Comparison of ENCODE assay signal across 10 cellular contexts in the genomic region with DNA sequence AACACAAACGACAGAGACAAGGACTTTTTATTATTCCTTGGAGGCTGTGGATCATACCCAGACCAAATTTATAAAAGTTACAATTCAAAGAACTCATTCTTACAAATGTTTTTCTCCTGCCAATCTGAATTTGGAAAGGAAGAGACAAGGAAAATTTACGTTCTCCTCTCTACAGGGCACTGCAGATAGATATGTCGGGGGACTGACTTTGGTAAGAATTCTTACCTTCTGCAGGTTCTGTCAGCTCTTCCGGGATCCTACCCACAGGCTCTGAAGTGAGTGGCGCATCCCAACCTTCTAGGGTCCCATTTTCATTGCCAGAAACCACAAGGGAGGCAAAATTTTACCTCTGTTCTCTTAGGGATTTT. TPM values are rescaled to one million over a fixed set of nuclear protein-coding genes. Genes with fewer than 3 reads are reported as not detected.
DNase-seq lines count a peak whose midpoint lies in the region; ATAC-seq and TF ChIP-seq lines count a peak whose summit lies in the region.
"Had no signal": no experiment of that assay in that cellular context is flagged by ENCODE, and none has a peak within 500 bp of the region (broad histone marks: within the 10 kb centered on the region; RNA-seq: fewer than 3 reads in every experiment).

No MANE protein-coding gene starts in this region.

- peaks cover 14% of the 10 kb centered on the region for H3K36me3 Mint-ChIP-seq in activated CD4-positive, alpha-beta T cell treated with anti-CD3 and anti-CD28 coated beads, Interleukin-2, amount 10 ng/mL, durations not matched to agents 24 days and 14 days (ENCODE audit: low read depth)
- H3K36me3 Mint-ChIP-seq in effector memory CD8-positive, alpha-beta T cell (ENCODE audit: insufficient read depth): peaks cover 23% of the 10 kb centered on the region

- no peaks in the 10 kb centered on the region for H3K9me2 ChIP-seq in PC-3 (replicated peaks; ENCODE audit: low read length)
- no peaks in the 10 kb centered on the region for H3K9me2 ChIP-seq in Karpas-422 (replicated peaks; ENCODE audit: insufficient read depth, low read length)

- H3K4me3 Mint-ChIP-seq in activated CD4-positive, alpha-beta T cell treated with anti-CD3 and anti-CD28 coated beads, Interleukin-2, amount 10 ng/mL, durations not matched to agents 24 days and 14 days: peak overlapping the region; percentile 84
- peak overlapping the region; percentile 67 to 84 for H3K4me3 Mint-ChIP-seq in effector memory CD8-positive, alpha-beta T cell

- H3K9me3 ChIP-seq in PC-3 (ENCODE audit: low read length): no peaks in the 10 kb centered on the region
- no peaks in the 10 kb centered on the region for H3K9me3 ChIP-seq in spleen
- no peaks in the 10 kb centered on the region for H3K9me3 ChIP-seq in Karpas-422 (ENCODE audit: low read length)
- H3K9me3 ChIP-seq: testis had no signal

- H3K27me3 Mint-ChIP-seq in activated CD4-positive, alpha-beta T cell treated with anti-CD3 and anti-CD28 coated beads, Interleukin-2, amount 10 ng/mL, durations not matched to agents 24 days and 14 days: no peaks in the 10 kb centered on the region
- no peaks in the 10 kb centered on the region for H3K27me3 Mint-ChIP-seq in effector memory CD8-positive, alpha-beta T cell

- H3K27ac ChIP-seq in PC-3 (ENCODE audit: low read length): no peak overlapping the region
- H3K27ac ChIP-seq in spleen: peak overlapping the region; percentile 10 to 96 (median 91)
- no peak overlapping the region for H3K27ac ChIP-seq in Karpas-422 (ENCODE audit: low read length)
- H3K27ac ChIP-seq: testis had no signal

- H3K9me3 Mint-ChIP-seq in activated CD4-positive, alpha-beta T cell treated with anti-CD3 and anti-CD28 coated beads, Interleukin-2, amount 10 ng/mL, durations not matched to agents 24 days and 14 days: no peaks in the 10 kb centered on the region
- no peaks in the 10 kb centered on the region for H3K9me3 Mint-ChIP-seq in effector memory CD8-positive, alpha-beta T cell

- ATAC-seq in PC-3 (no peak), GM18520 (IDR thresholded peaks at IDR 0.05; ENCODE audit: unreplicated experiment) (no peak)
- ATAC-seq in effector memory CD8-positive, alpha-beta T cell (replicated peaks): no peak

- peak overlapping the region; percentile 95 for H3K27ac Mint-ChIP-seq in activated CD4-positive, alpha-beta T cell treated with anti-CD3 and anti-CD28 coated beads, Interleukin-2, amount 10 ng/mL, durations not matched to agents 24 days and 14 days
- peak overlapping the region; percentile 36 to 80 for H3K27ac Mint-ChIP-seq in effector memory CD8-positive, alpha-beta T cell

- POLR2A ChIA-PET in PC-3 (lab: Charles Lee; ENCODE audit: unreplicated experiment): no interaction called here

- H3K4me1 Mint-ChIP-seq in activated CD4-positive, alpha-beta T cell treated with anti-CD3 and anti-CD28 coated beads, Interleukin-2, amount 10 ng/mL, durations not matched to agents 24 days and 14 days: peaks cover 37% of the 10 kb centered on the region
- peaks cover 27 to 51% of the 10 kb centered on the region in 2 donors for H3K4me1 Mint-ChIP-seq in effector memory CD8-positive, alpha-beta T cell (ENCODE audit: low read depth in 2 of 2)

- no peaks in the 10 kb centered on the region for H3K36me3 ChIP-seq in PC-3 (ENCODE audit: low read depth, low read length)
- H3K36me3 ChIP-seq in spleen: no peaks in the 10 kb centered on the region
- H3K36me3 ChIP-seq in Karpas-422 (ENCODE audit: insufficient read depth, low read length): no peaks in the 10 kb centered on the region

- H3K4me3 ChIP-seq in PC-3 (ENCODE audit: low read length): 0 out of 2 replicates have a peak overlapping the region, but pooled peaks have one; percentile 5
- H3K4me3 ChIP-seq in spleen: peak overlapping the region in 3 of 8 donors; percentile 0 to 70 (median 1)
- H3K4me3 ChIP-seq in Karpas-422 (ENCODE audit: low read length): no peak overlapping the region
- H3K4me3 ChIP-seq: testis had no signal

- H2AFZ ChIP-seq in PC-3 (ENCODE audit: low read length) (peak overlapping the region; percentile 81), Karpas-422 (ENCODE audit: low read length) (no peak overlapping the region)

- no peak for TF ChIP-seq POLR2A in spleen (IDR thresholded peaks at IDR 0.05)

- no peaks in the 10 kb centered on the region for H3K79me2 ChIP-seq in PC-3 (ENCODE audit: low read length)
- H3K79me2 ChIP-seq in Karpas-422 (ENCODE audit: low read length): no peaks in the 10 kb centered on the region

- TF ChIP-seq CTCF in PC-3 (conservative IDR thresholded peaks at IDR 0.05; ENCODE audit: low read depth, low read length) (no peak), spleen (IDR thresholded peaks at IDR 0.05 in 8 of 11, conservative IDR thresholded peaks at IDR 0.05 in 3 of 11) (peak in 4 of 11 experiments; percentile 29 to 49 (median 40))

- peak; percentile 66 for DNase-seq in activated CD4-positive, alpha-beta T cell treated with anti-CD3 and anti-CD28 coated beads, Interleukin-2, amount 10 ng/mL, durations not matched to agents 24 days and 14 days
- DNase-seq in activated CD4-positive, alpha-beta T cell treated with anti-CD3 and anti-CD28 coated beads, Interleukin-2, amount 50 U/mL, for 48 hours: no peak
- DNase-seq in PC-3: no peak
- DNase-seq in effector memory CD8-positive, alpha-beta T cell: no peak
- DNase-seq in spleen: no peak
- DNase-seq in Karpas-422: no peak
- DNase-seq in COLO668 (lab: John Stamatoyannopoulos, UW; ENCODE audit: unreplicated experiment): no peak

- H4K20me1 ChIP-seq in PC-3 (ENCODE audit: low read length): no peaks in the 10 kb centered on the region
- no peaks in the 10 kb centered on the region for H4K20me1 ChIP-seq in Karpas-422 (ENCODE audit: insufficient read depth, low read depth, low read length)

- WGBS in spleen, 5 donors: 32 to 43% (median 35%) methylated on average over 5 of the region's 5 CpGs

- H3K27me3 ChIP-seq in PC-3 (ENCODE audit: low read length): no peaks in the 10 kb centered on the region
- H3K27me3 ChIP-seq in spleen (replicated peaks in 1 of 7): no peaks in the 10 kb centered on the region
- H3K27me3 ChIP-seq in Karpas-422 (ENCODE audit: low read length): no peaks in the 10 kb centered on the region
- H3K27me3 ChIP-seq: testis had no signal

- CTCF ChIA-PET in PC-3 (lab: Charles Lee): interaction anchor here (0.6 to 0.7 kb wide), 3 partner anchors 106 to 294 kb away, joined by 3 to 6 read pairs (median 3); no protein-coding TSS in a partner anchor

- H3K4me1 ChIP-seq in PC-3 (ENCODE audit: insufficient read depth, low read length) (peaks cover 6% of the 10 kb centered on the region; the same call in 1 of the 2 replicates), spleen (peaks cover 27 to 81% (median 55%) of the 10 kb centered on the region in 6 donors), Karpas-422 (ENCODE audit: low read length) (peaks cover 9% of the 10 kb centered on the region)

- intact Hi-C loops in activated CD4-positive, alpha-beta T cell treated with anti-CD3 and anti-CD28 coated beads, Interleukin-2, amount 10 ng/mL, durations not matched to agents 24 days and 14 days (cut with micrococcal nuclease): loop anchor here (1.0 to 5.0 kb wide), 3 partner anchors 107 to 268 kb away; partner anchors contain the start of genes SLFN12 and TAF15
- intact Hi-C loops in PC-3 (cut with micrococcal nuclease) (loop anchor here (1.0 kb wide), 1 partner anchor 368 kb away; no protein-coding TSS in a partner anchor), spleen (cut with DNase I; ENCODE audit: low total_unique reads) (loop anchor here (5.0 to 10.0 kb wide), 2 partner anchors 295 to 367 kb away; partner anchors contain the start of gene SLFN5)

- no peaks in the 10 kb centered on the region for H3F3A ChIP-seq in PC-3 (ENCODE audit: low read length, unreplicated experiment)

- H3K9ac ChIP-seq in PC-3 (ENCODE audit: low read length) (no peak overlapping the region), Karpas-422 (ENCODE audit: low read length) (no peak overlapping the region)

- no TSS peak for BruUV-seq in PC-3 (replicated peaks; lab: Mats Ljungman, UMichigan)

- H3K4me2 ChIP-seq in PC-3 (ENCODE audit: low read length): peak overlapping the region; percentile 58
- no peak overlapping the region for H3K4me2 ChIP-seq in Karpas-422 (ENCODE audit: low read depth, low read length, poor library complexity, severe bottlenecking)

RNA-seq across cellular contexts. Expression of gene SLFN12L, which starts 2.2 kb away (rescaled TPM):
- 43.1 and 44.8 TPM in 2 replicates for total RNA-seq in activated CD4-positive, alpha-beta T cell treated with anti-CD3 and anti-CD28 coated beads, Interleukin-2, amount 10 ng/mL, durations not matched to agents 24 days and 14 days
- total RNA-seq in PC-3 (2014; rRNA removed) (not detected in 2 replicates), spleen (10 to 100 TPM; 28.6 to 39.5 (median 32.5) TPM)
- polyA plus RNA-seq in spleen: 1 to 10 TPM in 1 of 3 donors, under 1 TPM in 2; 0.39 to 2.2 (median 0.93) TPM
- total RNA-seq in Karpas-422 (2014; rRNA removed; shearing (Covaris generic); ENCODE audit: low replicate concordance): not detected in 2 replicates
- total RNA-seq: NCI-H460 had no signal

RNA-seq across cellular contexts. Expression of gene SLFN14, which starts 21.0 kb away (rescaled TPM):
- 0.07 TPM in 1 of 2 replicates, not detected in the other for total RNA-seq in activated CD4-positive, alpha-beta T cell treated with anti-CD3 and anti-CD28 coated beads, Interleukin-2, amount 10 ng/mL, durations not matched to agents 24 days and 14 days
- not detected in 2 replicates for total RNA-seq in PC-3 (2014; rRNA removed)
- total RNA-seq in spleen: 1 to 10 TPM in 3 of 7 donors, under 1 TPM in 4; 0.27 to 6.2 (median 0.74) TPM
- polyA plus RNA-seq in spleen: under 1 TPM in 2 of 3 donors, not detected in 1; 0.03 to 0.04 TPM
- 0.11 TPM in 1 of 2 replicates, not detected in the other for total RNA-seq in Karpas-422 (2014; rRNA removed; shearing (Covaris generic); ENCODE audit: low replicate concordance)
- total RNA-seq: NCI-H460 had no signal

RNA-seq across cellular contexts. Expression of gene PEX12, which starts 38.7 kb away (rescaled TPM):
- total RNA-seq in activated CD4-positive, alpha-beta T cell treated with anti-CD3 and anti-CD28 coated beads, Interleukin-2, amount 10 ng/mL, durations not matched to agents 24 days and 14 days: 4.5 and 4.8 TPM in 2 replicates
- 2.4 and 3.9 TPM in 2 replicates for total RNA-seq in PC-3 (2014; rRNA removed)
- total RNA-seq in spleen: 1 to 10 TPM; 4.0 to 7.8 (median 5.1) TPM
- 1 to 10 TPM; 2.7 to 3.9 (median 3.0) TPM for polyA plus RNA-seq in spleen
- 5.0 and 5.4 TPM in 2 replicates for total RNA-seq in Karpas-422 (2014; rRNA removed; shearing (Covaris generic); ENCODE audit: low replicate concordance)

RNA-seq across cellular contexts. Expression of gene AP2B1, which starts 47.5 kb away (rescaled TPM):
- 164 and 172 TPM in 2 replicates for total RNA-seq in activated CD4-positive, alpha-beta T cell treated with anti-CD3 and anti-CD28 coated beads, Interleukin-2, amount 10 ng/mL, durations not matched to agents 24 days and 14 days
- 70.2 and 84.9 TPM in 2 replicates for total RNA-seq in PC-3 (2014; rRNA removed)
- total RNA-seq in spleen: 100 to 1,000 TPM in 4 of 7 donors, 10 to 100 TPM in 3; 75.8 to 144 (median 125) TPM
- 10 to 100 TPM; 16.7 to 33.6 (median 22.1) TPM for polyA plus RNA-seq in spleen
- 53.4 and 82.7 TPM in 2 replicates for total RNA-seq in Karpas-422 (2014; rRNA removed; shearing (Covaris generic); ENCODE audit: low replicate concordance)

Comparison
In these comparisons a context has a peak if more than half of its experiments do, and no peak if none do; other contexts are left out.
1. H3K27ac ChIP-seq: peak in spleen (8 of 8); none in PC-3 (single experiment) and Karpas-422 (single experiment).
2. RNA of gene SLFN12L, which starts 2.2 kb away (total RNA-seq): 43.1 to 44.8 TPM in activated CD4-positive, alpha-beta T cell treated with anti-CD3 and anti-CD28 coated beads, Interleukin-2, amount 10 ng/mL, durations not matched to agents 24 days and 14 days and 28.6 to 39.5 TPM in spleen; not detected in PC-3 and not detected in Karpas-422; every median in the first group is over 10 times any median in the second.